Comparison of ENCODE assay signal across 9 cellular contexts in the genomic region with DNA sequence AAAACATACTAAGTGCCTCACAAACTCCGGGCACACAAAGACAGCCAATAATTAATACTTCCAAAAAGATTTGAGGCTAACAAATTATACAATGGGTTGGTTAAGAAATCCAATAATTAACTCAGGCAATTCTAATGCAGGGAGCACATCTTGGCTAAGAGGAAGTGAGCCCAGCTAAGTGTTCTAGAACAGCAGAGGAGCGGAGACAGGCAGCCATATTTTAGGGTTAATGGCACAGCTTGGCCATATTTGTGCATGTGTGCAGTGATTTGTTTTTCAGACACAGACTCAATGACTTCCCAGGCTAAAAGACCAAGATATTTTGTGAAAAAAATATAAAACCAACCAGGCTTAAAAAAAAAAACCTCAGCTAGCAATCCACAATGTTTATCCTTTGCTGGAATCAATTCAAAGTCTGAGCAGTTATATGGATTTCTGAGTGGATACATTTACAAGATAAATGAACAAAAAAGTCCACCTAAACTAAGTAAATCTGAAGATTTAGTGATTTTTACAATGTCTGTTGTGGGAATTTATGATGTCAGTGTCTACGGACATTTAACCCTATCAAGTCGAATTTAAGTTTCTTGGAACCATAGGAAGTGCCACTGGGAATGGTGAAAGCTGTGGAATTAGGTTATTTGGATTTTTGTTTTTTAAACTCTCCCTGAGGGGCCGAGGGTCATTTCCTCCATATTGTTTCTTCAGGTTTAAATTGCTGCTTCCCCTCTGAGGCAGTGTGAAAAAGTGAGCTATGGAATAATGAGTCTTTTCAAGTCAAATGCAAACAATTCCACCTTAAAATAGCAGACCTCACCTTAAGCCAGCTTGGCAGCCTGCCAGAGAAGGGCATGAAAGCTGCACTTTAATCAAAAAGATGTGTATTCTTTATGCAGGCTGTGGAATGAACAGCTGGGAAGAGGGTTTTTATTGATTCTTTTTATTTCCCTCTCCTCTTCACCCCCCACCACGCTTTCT.
DNase-seq lines count a peak whose midpoint lies in the region; ATAC-seq and TF ChIP-seq lines count a peak whose summit lies in the region.
"Had no signal": no experiment of that assay in that cellular context is flagged by ENCODE, and none has a peak within 500 bp of the region (broad histone marks: within the 10 kb centered on the region; RNA-seq: fewer than 3 reads in every experiment).

No MANE protein-coding gene starts in this region.

- H3K36me3 ChIP-seq in WERI-Rb-1: no peaks in the 10 kb centered on the region

- H3K4me1 Mint-ChIP-seq in neural crest cell: peaks cover 47% of the 10 kb centered on the region

- no peak overlapping the region for H3K4me3 ChIP-seq in WERI-Rb-1 (ENCODE audit: low read depth, low read length)

- no peaks in the 10 kb centered on the region for H3K27me3 Mint-ChIP-seq in neural crest cell (ENCODE audit: low read depth)

- DNase-seq in H4 (ENCODE audit: low spot score) (peak; percentile 68), NCI-H2029 (lab: John Stamatoyannopoulos, UW) (peak; percentile 60), WERI-Rb-1 (peak; percentile 20), neural crest cell (ENCODE audit: low read depth, low spot score) (no peak), NCI-H226 (no peak)
- DNase-seq: KG1 had no signal

- peak overlapping the region; percentile 90 for H3K27ac Mint-ChIP-seq in neural crest cell (ENCODE audit: unreplicated experiment)

- no peaks in the 10 kb centered on the region for H3K9me3 Mint-ChIP-seq in neural crest cell

- TF ChIP-seq CTCF in WERI-Rb-1 (IDR thresholded peaks at IDR 0.05; ENCODE audit: low read depth, low read length): no peak
- TF ChIP-seq CTCF in neural crest cell (conservative IDR thresholded peaks at IDR 0.05): no peak

- no peak overlapping the region for H3K27ac ChIP-seq in WERI-Rb-1

- no peaks in the 10 kb centered on the region for H3K9me3 ChIP-seq in WERI-Rb-1 (ENCODE audit: severe bottlenecking)

- no peaks in the 10 kb centered on the region for H3K36me3 Mint-ChIP-seq in neural crest cell (ENCODE audit: low read depth)

- H3K4me3 Mint-ChIP-seq in neural crest cell: no peak overlapping the region

- ATAC-seq in HG02938 (IDR thresholded peaks at IDR 0.05; ENCODE audit: unreplicated experiment) (no peak), GM18498 (IDR thresholded peaks at IDR 0.05; ENCODE audit: unreplicated experiment) (no peak), GM21576 (IDR thresholded peaks at IDR 0.05; ENCODE audit: unreplicated experiment) (no peak)

- no peaks in the 10 kb centered on the region for H3K27me3 ChIP-seq in WERI-Rb-1 (ENCODE audit: insufficient read depth, low read depth, severe bottlenecking)

Comparison
In these comparisons a context has a peak if more than half of its experiments do, and no peak if none do; other contexts are left out.
1. DNase-seq: peak in H4 (single experiment), NCI-H2029 (single experiment) and WERI-Rb-1 (single experiment); none in neural crest cell (single experiment) and NCI-H226 (single experiment).